ENCODE assay signal across 8 cellular contexts in the genomic region with DNA sequence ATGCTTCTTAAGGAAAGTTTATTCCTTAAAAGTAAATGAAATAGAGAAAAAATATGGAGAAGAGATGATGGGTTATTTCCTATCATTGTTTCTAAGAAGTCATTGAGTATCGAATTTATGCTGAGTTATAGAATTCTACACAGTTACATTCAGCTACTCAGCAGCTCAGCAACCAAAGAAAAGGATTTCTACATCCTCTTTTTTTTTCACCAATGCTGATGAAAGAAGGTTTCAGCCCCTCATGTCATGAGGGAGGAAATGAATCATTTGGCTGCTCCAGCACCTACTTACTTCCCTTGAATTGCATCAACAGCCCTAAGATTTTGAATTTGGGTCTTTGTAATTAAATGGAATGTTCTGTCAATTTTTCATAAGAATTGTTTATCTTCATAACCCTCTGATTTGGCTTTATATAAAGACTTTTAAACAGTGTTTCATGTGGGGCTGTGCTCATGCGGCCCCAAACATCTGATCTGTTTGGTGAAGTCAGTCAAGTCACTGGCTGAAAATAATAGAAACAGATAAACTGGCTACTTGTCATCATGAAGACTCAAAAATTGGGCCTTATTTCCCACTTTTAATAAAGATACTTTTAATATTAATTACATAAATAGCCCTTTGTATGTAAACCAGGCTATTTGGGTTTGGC. TPM values are rescaled to one million over a fixed set of nuclear protein-coding genes. Genes with fewer than 3 reads are reported as not detected.
DNase-seq lines count a peak whose midpoint lies in the region; ATAC-seq and TF ChIP-seq lines count a peak whose summit lies in the region.

No MANE protein-coding gene starts in this region.

- no peaks in the 10 kb centered on the region for H3K9me3 Mint-ChIP-seq in CD14-positive monocyte

- TF ChIP-seq CTCF in CD14-positive monocyte (IDR thresholded peaks at IDR 0.05) (no peak), HL-60 (IDR thresholded peaks at IDR 0.05; ENCODE audit: insufficient read depth, low read length) (no peak), mammary epithelial cell (conservative IDR thresholded peaks at IDR 0.05 in 1 of 2, IDR thresholded peaks at IDR 0.05 in 1 of 2; ENCODE audit: extremely low read depth in 1 of 2, insufficient read depth in 1 of 2, low read depth in 1 of 2, low read length in 2 of 2) (no peak), spleen (IDR thresholded peaks at IDR 0.05 in 8 of 11, conservative IDR thresholded peaks at IDR 0.05 in 3 of 11) (no peak)

- H4K20me1 ChIP-seq in mammary epithelial cell (ENCODE audit: insufficient read depth, low read length), result no peaks in the 10 kb centered on the region

- ATAC-seq in GM21381 (IDR thresholded peaks at IDR 0.05; ENCODE audit: unreplicated experiment), result peak; percentile 74

- H3K9ac ChIP-seq in mammary epithelial cell (ENCODE audit: insufficient read depth, low read length), result no peak overlapping the region

- H3K4me1 ChIP-seq in mammary epithelial cell (ENCODE audit: insufficient read depth, low read length) (peaks cover 28% of the 10 kb centered on the region), spleen (peaks cover 0 to 20% (median 8%) of the 10 kb centered on the region in 6 donors)

- H3K9me3 ChIP-seq in mammary epithelial cell (replicated peaks; ENCODE audit: insufficient read depth, low read length) (no peaks in the 10 kb centered on the region), spleen (no peaks in the 10 kb centered on the region)

- no peak for TF ChIP-seq POLR2A in spleen (IDR thresholded peaks at IDR 0.05)

- H3K36me3 ChIP-seq in mammary epithelial cell (ENCODE audit: insufficient read depth, low read length), result no peaks in the 10 kb centered on the region
- no peaks in the 10 kb centered on the region for H3K36me3 ChIP-seq in spleen

- no peaks in the 10 kb centered on the region for H3K36me3 Mint-ChIP-seq in CD14-positive monocyte

- dilution Hi-C loops in mammary epithelial cell (cut with HindIII; ENCODE audit: low sequenced_read_pairs), result no loop called here

- peak overlapping the region; percentile 76 to 93 (median 88) for H3K27ac Mint-ChIP-seq in CD14-positive monocyte

- TSS peak; percentile 41 for BruUV-seq in mammary epithelial cell (replicated peaks; lab: Mats Ljungman, UMichigan)

- no peak overlapping the region for H3K4me2 ChIP-seq in mammary epithelial cell (ENCODE audit: insufficient read depth, low read depth, low read length)

- DNase-seq in CD14-positive monocyte (ENCODE audit: low spot score) (peak; percentile 48), HL-60 (ENCODE audit: low read depth in 1 of 2, low spot score in 1 of 2) (peak; percentile 14 to 28), mammary epithelial cell (peak; percentile 75), putamen (ENCODE audit: low spot score) (peak; percentile 19), midbrain (lab: John Stamatoyannopoulos, UW) (no peak), spleen (no peak), OCI-M2 (lab: John Stamatoyannopoulos, UW; ENCODE audit: unreplicated experiment) (no peak)

- H3K4me1 Mint-ChIP-seq in CD14-positive monocyte, result peaks cover 24% of the 10 kb centered on the region

- in situ Hi-C loops in mammary epithelial cell (cut with MboI; ENCODE audit: low sequenced_read_pairs in 2 of 2), result no loop called here

- peaks cover 1 to 2% (median 2%) of the 10 kb centered on the region in 3 donors for H3K27me3 Mint-ChIP-seq in CD14-positive monocyte (ENCODE audit: low read depth in 3 of 3)

- WGBS in mammary epithelial cell (ENCODE audit: low coverage, missing lambda C conversion rate), result 90% methylated on average over 2 of the region's 2 CpGs
- 45 to 59% (median 54%) methylated on average over 2 of the region's 2 CpGs for WGBS in spleen, 5 donors

- intact Hi-C loops in CD14-positive monocyte (cut with micrococcal nuclease), result no loop called here
- intact Hi-C loops in mammary epithelial cell (cut with micrococcal nuclease), result no loop called here
- intact Hi-C loops in spleen (cut with DNase I; ENCODE audit: low total_unique reads), result no loop called here

- peak overlapping the region in 1 of 2 donors; percentile 60 for H3K4me3 Mint-ChIP-seq in CD14-positive monocyte

- CTCF ChIA-PET in mammary epithelial cell (lab: Charles Lee; ENCODE audit: low non-redundant PET), result no interaction called here

- no peak overlapping the region for H2AFZ ChIP-seq in mammary epithelial cell (ENCODE audit: low read depth, low read length)

- H3K27ac ChIP-seq in HL-60 (replicated peaks), result no peak overlapping the region
- peak overlapping the region; percentile 36 for H3K27ac ChIP-seq in mammary epithelial cell (ENCODE audit: insufficient read depth, low read depth, low read length)
- peak overlapping the region in 3 of 8 donors; percentile 5 to 32 (median 18) for H3K27ac ChIP-seq in spleen

- H3K27me3 ChIP-seq in HL-60 (ENCODE audit: insufficient read depth, poor library complexity, severe bottlenecking), result no peaks in the 10 kb centered on the region
- no peaks in the 10 kb centered on the region for H3K27me3 ChIP-seq in mammary epithelial cell (ENCODE audit: insufficient read depth, low read length)
- H3K27me3 ChIP-seq in spleen (replicated peaks in 1 of 7), result no peaks in the 10 kb centered on the region

- H3K4me3 ChIP-seq in HL-60 (replicated peaks; ENCODE audit: insufficient read depth, low read length) (no peak overlapping the region), mammary epithelial cell (replicated peaks in 1 of 3; ENCODE audit: insufficient read depth in 1 of 3, low read depth in 2 of 3, low read length in 3 of 3) (no peak overlapping the region), spleen (no peak overlapping the region)

- H3K79me2 ChIP-seq in mammary epithelial cell (ENCODE audit: insufficient read depth, low read length), result no peaks in the 10 kb centered on the region

RNA-seq across cellular contexts. Expression of a gene that starts 18.5 kb away (rescaled TPM):
- polyA plus RNA-seq in CD14-positive monocyte (100 to 1,000 TPM; 263 to 264 TPM), mammary epithelial cell (32.7 TPM), spleen (10 to 100 TPM; 69.0 to 96.0 (median 78.7) TPM)
- total RNA-seq in mammary epithelial cell (10 to 100 TPM; 42.0 to 64.9 TPM), spleen (100 to 1,000 TPM; 128 to 158 (median 136) TPM)
- 24.5 TPM for polyA minus RNA-seq in mammary epithelial cell

Comparison
In these comparisons a context has a peak if more than half of its experiments do, and no peak if none do; other contexts are left out.
1. DNase-seq: peak in CD14-positive monocyte (single experiment), HL-60 (2 of 2), mammary epithelial cell (single experiment) and putamen (single experiment); none in midbrain (single experiment), spleen (single experiment) and OCI-M2 (single experiment).